In the genomic region with DNA sequence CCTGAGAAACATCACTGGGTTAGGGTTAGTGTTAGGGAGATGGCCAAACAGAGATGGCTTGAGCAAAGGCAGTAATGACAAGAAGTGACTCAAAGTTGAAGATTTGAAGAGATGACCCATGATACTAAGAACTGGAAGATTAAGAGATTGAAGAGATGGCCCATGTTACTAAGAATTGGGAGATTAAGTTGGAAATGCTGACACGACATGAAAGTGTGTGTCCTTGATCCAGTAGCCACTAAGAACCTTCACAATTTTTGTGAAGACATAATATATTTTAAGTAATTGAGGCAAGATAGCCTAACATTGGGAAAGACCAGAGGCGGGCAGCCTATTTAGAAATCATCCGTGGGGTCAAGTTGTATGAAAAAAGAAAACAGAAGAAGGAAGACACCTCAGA, we compare ENCODE assay signal across 1 cellular context.
TF ChIP-seq lines count a peak whose summit lies in the region.

No MANE protein-coding gene starts in this region.

TF ChIP-seq in K562, 482 proteins besides CTCF, POLR2A, EP300 and RAD21 (continued from another document):
- TF ChIP-seq, protein P1, sequence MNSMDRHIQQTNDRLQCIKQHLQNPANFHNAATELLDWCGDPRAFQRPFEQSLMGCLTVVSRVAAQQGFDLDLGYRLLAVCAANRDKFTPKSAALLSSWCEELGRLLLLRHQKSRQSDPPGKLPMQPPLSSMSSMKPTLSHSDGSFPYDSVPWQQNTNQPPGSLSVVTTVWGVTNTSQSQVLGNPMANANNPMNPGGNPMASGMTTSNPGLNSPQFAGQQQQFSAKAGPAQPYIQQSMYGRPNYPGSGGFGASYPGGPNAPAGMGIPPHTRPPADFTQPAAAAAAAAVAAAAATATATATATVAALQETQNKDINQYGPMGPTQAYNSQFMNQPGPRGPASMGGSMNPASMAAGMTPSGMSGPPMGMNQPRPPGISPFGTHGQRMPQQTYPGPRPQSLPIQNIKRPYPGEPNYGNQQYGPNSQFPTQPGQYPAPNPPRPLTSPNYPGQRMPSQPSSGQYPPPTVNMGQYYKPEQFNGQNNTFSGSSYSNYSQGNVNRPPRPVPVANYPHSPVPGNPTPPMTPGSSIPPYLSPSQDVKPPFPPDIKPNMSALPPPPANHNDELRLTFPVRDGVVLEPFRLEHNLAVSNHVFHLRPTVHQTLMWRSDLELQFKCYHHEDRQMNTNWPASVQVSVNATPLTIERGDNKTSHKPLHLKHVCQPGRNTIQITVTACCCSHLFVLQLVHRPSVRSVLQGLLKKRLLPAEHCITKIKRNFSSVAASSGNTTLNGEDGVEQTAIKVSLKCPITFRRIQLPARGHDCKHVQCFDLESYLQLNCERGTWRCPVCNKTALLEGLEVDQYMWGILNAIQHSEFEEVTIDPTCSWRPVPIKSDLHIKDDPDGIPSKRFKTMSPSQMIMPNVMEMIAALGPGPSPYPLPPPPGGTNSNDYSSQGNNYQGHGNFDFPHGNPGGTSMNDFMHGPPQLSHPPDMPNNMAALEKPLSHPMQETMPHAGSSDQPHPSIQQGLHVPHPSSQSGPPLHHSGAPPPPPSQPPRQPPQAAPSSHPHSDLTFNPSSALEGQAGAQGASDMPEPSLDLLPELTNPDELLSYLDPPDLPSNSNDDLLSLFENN (IDR thresholded peaks at IDR 0.05; ENCODE audit: low read depth in 2 of 2, low read length in 2 of 2): no peak
- no peak for TF ChIP-seq SMARCB1 (IDR thresholded peaks at IDR 0.05; ENCODE audit: insufficient read length, low read depth)
- TF ChIP-seq MAFG (tag; conservative IDR thresholded peaks at IDR 0.05): peak; percentile 30; the same call in 1 of the 2 replicates
- TF ChIP-seq MAFK (IDR thresholded peaks at IDR 0.05; ENCODE audit: low read length): peak; percentile 35; the same call in 1 of the 2 replicates
- TF ChIP-seq ZNF184 (CRISPR knock-in tag; IDR thresholded peaks at IDR 0.05): no peak
- no peak for TF ChIP-seq CBFA2T2 (conservative IDR thresholded peaks at IDR 0.05)
- no peak for TF ChIP-seq NR4A1 (CRISPR knock-in tag; IDR thresholded peaks at IDR 0.05)
- TF ChIP-seq NR4A1 (tag; IDR thresholded peaks at IDR 0.05): no peak
- TF ChIP-seq ZBTB7A (IDR thresholded peaks at IDR 0.05; ENCODE audit: borderline replicate concordance, control insufficient read depth, low read depth, low read length): no peak
- TF ChIP-seq ZFP30 (CRISPR knock-in tag; IDR thresholded peaks at IDR 0.05; ENCODE audit: borderline replicate concordance): no peak
- TF ChIP-seq ZNF316 (IDR thresholded peaks at IDR 0.05): peak; percentile 69
- TF ChIP-seq, protein P2, sequence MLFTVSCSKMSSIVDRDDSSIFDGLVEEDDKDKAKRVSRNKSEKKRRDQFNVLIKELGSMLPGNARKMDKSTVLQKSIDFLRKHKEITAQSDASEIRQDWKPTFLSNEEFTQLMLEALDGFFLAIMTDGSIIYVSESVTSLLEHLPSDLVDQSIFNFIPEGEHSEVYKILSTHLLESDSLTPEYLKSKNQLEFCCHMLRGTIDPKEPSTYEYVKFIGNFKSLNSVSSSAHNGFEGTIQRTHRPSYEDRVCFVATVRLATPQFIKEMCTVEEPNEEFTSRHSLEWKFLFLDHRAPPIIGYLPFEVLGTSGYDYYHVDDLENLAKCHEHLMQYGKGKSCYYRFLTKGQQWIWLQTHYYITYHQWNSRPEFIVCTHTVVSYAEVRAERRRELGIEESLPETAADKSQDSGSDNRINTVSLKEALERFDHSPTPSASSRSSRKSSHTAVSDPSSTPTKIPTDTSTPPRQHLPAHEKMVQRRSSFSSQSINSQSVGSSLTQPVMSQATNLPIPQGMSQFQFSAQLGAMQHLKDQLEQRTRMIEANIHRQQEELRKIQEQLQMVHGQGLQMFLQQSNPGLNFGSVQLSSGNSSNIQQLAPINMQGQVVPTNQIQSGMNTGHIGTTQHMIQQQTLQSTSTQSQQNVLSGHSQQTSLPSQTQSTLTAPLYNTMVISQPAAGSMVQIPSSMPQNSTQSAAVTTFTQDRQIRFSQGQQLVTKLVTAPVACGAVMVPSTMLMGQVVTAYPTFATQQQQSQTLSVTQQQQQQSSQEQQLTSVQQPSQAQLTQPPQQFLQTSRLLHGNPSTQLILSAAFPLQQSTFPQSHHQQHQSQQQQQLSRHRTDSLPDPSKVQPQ (CRISPR knock-in tag; IDR thresholded peaks at IDR 0.05; ENCODE audit: borderline replicate concordance): no peak
- TF ChIP-seq ZNF408 (CRISPR knock-in tag; IDR thresholded peaks at IDR 0.05; ENCODE audit: low read depth): no peak
- TF ChIP-seq DIDO1 (tag; IDR thresholded peaks at IDR 0.05; ENCODE audit: low read depth): no peak
- TF ChIP-seq TAF15 (IDR thresholded peaks at IDR 0.05; ENCODE audit: low read depth, low read length): no peak
- no peak for TF ChIP-seq NR3C1 (CRISPR knock-in tag; IDR thresholded peaks at IDR 0.05)
- TF ChIP-seq NRF1 (conservative IDR thresholded peaks at IDR 0.05 in 1 of 2, IDR thresholded peaks at IDR 0.05 in 1 of 2): no peak
- no peak for TF ChIP-seq ZKSCAN1 (IDR thresholded peaks at IDR 0.05; ENCODE audit: low read depth, low read length)
- no peak for TF ChIP-seq MXI1 (IDR thresholded peaks at IDR 0.05; ENCODE audit: low read depth, low read length)
- TF ChIP-seq ZNF274 (IDR thresholded peaks at IDR 0.05; ENCODE audit: borderline replicate concordance, low read depth, low read length): no peak
- TF ChIP-seq, protein P3, sequence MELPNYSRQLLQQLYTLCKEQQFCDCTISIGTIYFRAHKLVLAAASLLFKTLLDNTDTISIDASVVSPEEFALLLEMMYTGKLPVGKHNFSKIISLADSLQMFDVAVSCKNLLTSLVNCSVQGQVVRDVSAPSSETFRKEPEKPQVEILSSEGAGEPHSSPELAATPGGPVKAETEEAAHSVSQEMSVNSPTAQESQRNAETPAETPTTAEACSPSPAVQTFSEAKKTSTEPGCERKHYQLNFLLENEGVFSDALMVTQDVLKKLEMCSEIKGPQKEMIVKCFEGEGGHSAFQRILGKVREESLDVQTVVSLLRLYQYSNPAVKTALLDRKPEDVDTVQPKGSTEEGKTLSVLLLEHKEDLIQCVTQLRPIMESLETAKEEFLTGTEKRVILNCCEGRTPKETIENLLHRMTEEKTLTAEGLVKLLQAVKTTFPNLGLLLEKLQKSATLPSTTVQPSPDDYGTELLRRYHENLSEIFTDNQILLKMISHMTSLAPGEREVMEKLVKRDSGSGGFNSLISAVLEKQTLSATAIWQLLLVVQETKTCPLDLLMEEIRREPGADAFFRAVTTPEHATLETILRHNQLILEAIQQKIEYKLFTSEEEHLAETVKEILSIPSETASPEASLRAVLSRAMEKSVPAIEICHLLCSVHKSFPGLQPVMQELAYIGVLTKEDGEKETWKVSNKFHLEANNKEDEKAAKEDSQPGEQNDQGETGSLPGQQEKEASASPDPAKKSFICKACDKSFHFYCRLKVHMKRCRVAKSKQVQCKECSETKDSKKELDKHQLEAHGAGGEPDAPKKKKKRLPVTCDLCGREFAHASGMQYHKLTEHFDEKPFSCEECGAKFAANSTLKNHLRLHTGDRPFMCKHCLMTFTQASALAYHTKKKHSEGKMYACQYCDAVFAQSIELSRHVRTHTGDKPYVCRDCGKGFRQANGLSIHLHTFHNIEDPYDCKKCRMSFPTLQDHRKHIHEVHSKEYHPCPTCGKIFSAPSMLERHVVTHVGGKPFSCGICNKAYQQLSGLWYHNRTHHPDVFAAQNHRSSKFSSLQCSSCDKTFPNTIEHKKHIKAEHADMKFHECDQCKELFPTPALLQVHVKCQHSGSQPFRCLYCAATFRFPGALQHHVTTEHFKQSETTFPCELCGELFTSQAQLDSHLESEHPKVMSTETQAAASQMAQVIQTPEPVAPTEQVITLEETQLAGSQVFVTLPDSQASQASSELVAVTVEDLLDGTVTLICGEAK (IDR thresholded peaks at IDR 0.05): no peak
- TF ChIP-seq, protein P3 (CRISPR knock-in tag; IDR thresholded peaks at IDR 0.05): no peak
- TF ChIP-seq ZC3H8 (IDR thresholded peaks at IDR 0.05): no peak
- no peak for TF ChIP-seq NCOA2 (IDR thresholded peaks at IDR 0.05; ENCODE audit: partially characterized antibody in 2 of 2)
- no peak for TF ChIP-seq PPARD (CRISPR knock-in tag; IDR thresholded peaks at IDR 0.05)
- TF ChIP-seq SMAD1 (IDR thresholded peaks at IDR 0.05; ENCODE audit: low read depth, low read length, partially characterized antibody): no peak
- TF ChIP-seq RFX7 (CRISPR knock-in tag; IDR thresholded peaks at IDR 0.05): no peak
- TF ChIP-seq JUN (IDR thresholded peaks at IDR 0.05; ENCODE audit: borderline replicate concordance, low read depth, low read length): no peak
- TF ChIP-seq JUN (CRISPR knock-in tag; IDR thresholded peaks at IDR 0.05; ENCODE audit: borderline replicate concordance): no peak
- TF ChIP-seq, protein P4, sequence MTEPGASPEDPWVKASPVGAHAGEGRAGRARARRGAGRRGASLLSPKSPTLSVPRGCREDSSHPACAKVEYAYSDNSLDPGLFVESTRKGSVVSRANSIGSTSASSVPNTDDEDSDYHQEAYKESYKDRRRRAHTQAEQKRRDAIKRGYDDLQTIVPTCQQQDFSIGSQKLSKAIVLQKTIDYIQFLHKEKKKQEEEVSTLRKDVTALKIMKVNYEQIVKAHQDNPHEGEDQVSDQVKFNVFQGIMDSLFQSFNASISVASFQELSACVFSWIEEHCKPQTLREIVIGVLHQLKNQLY (CRISPR knock-in tag; conservative IDR thresholded peaks at IDR 0.05): no peak
- TF ChIP-seq C11orf30 (IDR thresholded peaks at IDR 0.05; ENCODE audit: low read depth): peak; percentile 33; the same call in 1 of the 2 replicates
